ENCODE assay signal across 15 cellular contexts in the genomic region with DNA sequence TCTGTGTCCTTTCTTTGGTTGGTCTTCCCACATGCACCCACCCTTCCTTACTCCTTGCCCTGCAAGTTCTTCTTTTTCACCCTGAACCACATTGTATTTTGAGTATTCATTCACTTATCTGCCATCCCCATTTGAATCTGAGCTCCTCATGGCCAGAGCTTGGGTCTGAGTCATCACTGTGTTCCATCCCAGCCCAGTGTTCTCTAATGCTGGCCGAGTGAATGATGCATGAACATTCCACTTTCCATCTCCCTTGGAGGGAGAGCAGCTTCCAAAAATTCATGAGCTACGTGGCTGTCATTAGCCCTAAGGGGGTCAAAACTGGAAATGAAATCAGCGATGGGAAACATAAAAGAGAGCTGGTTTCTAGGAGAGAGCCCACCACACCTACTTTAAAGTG.
A peak's percentile ranks its signal among the peaks of the same experiment; 100 is the strongest.
DNase-seq lines count a peak whose midpoint lies in the region; ATAC-seq, FAIRE-seq and TF ChIP-seq lines count a peak whose summit lies in the region.
"Had no signal": no experiment of that assay in that cellular context is flagged by ENCODE, and none has a peak within 500 bp of the region (broad histone marks: within the 10 kb centered on the region; RNA-seq: fewer than 3 reads in every experiment).

No MANE protein-coding gene starts in this region.

- H3K4me1 ChIP-seq in HEK293 (ENCODE audit: control insufficient read depth, insufficient read depth, low read length): no peaks in the 10 kb centered on the region
- H3K4me1 ChIP-seq in astrocyte (ENCODE audit: insufficient read depth, low read length): no peaks in the 10 kb centered on the region
- no peaks in the 10 kb centered on the region for H3K4me1 ChIP-seq in right cardiac atrium (ENCODE audit: control insufficient read depth, insufficient read depth, low read length)
- no peaks in the 10 kb centered on the region for H3K4me1 ChIP-seq in uterus
- H3K4me1 ChIP-seq: SJCRH30 had no signal

- H3K27me3 ChIP-seq in astrocyte (ENCODE audit: insufficient read depth, low read length) (no peaks in the 10 kb centered on the region), right cardiac atrium (ENCODE audit: control insufficient read depth, insufficient read depth) (no peaks in the 10 kb centered on the region), uterus (no peaks in the 10 kb centered on the region), WERI-Rb-1 (ENCODE audit: insufficient read depth, low read depth, severe bottlenecking) (no peaks in the 10 kb centered on the region)
- H3K27me3 ChIP-seq: SJCRH30 had no signal

- H3K9me3 ChIP-seq in HEK293 (ENCODE audit: control insufficient read depth, insufficient read depth, low read depth, low read length): no peaks in the 10 kb centered on the region
- no peaks in the 10 kb centered on the region for H3K9me3 ChIP-seq in astrocyte (ENCODE audit: insufficient read depth, low read depth, low read length)
- H3K9me3 ChIP-seq in right cardiac atrium (ENCODE audit: control insufficient read depth, low read length): no peaks in the 10 kb centered on the region
- no peaks in the 10 kb centered on the region for H3K9me3 ChIP-seq in uterus
- no peaks in the 10 kb centered on the region for H3K9me3 ChIP-seq in WERI-Rb-1 (ENCODE audit: severe bottlenecking)
- H3K9me3 ChIP-seq: SJCRH30 had no signal

- H2AFZ ChIP-seq in astrocyte (ENCODE audit: low read depth, low read length): no peak overlapping the region

- peaks cover 29% of the 10 kb centered on the region for H3K27me3 Mint-ChIP-seq in astrocyte (ENCODE audit: low read depth, unreplicated experiment)

- H3K27ac ChIP-seq in HEK293 (ENCODE audit: extremely low read depth, low read depth, low read length) (no peak overlapping the region), astrocyte (ENCODE audit: low read depth, low read length) (no peak overlapping the region), right cardiac atrium (ENCODE audit: low read length) (no peak overlapping the region), uterus (no peak overlapping the region), WERI-Rb-1 (no peak overlapping the region)
- H3K27ac ChIP-seq: SJCRH30 had no signal

- no peaks in the 10 kb centered on the region for H3K79me2 ChIP-seq in astrocyte (ENCODE audit: insufficient read depth, low read length)

- no peaks in the 10 kb centered on the region for H3K4me1 Mint-ChIP-seq in astrocyte (ENCODE audit: low read depth, unreplicated experiment)

- no peak overlapping the region for H3K27ac Mint-ChIP-seq in astrocyte (ENCODE audit: unreplicated experiment)

- 65% methylated on average over 3 of the region's 3 CpGs for WGBS in right cardiac atrium

- peak; percentile 73 to 75 for ATAC-seq in right cardiac atrium
- no peak for ATAC-seq in HG03159 (IDR thresholded peaks at IDR 0.05; ENCODE audit: unreplicated experiment)

- no peak overlapping the region for H3K9ac ChIP-seq in astrocyte (ENCODE audit: low read length)

- peak; percentile 5 for FAIRE-seq in astrocyte (lab: Jason Lieb, UNC)
- FAIRE-seq: TTC549 had no signal

- CTCF ChIA-PET in AG04449 (lab: Yijun Ruan, JAX) (interaction anchor here (1.7 kb wide), 1 partner anchor 26 kb away, joined by 10 read pairs; no protein-coding TSS in a partner anchor), HEK293 (lab: Yijun Ruan, JAX) (interaction anchor here (0.7 to 1.1 kb wide), 4 partner anchors 22 to 936 kb away, joined by 3 to 4 read pairs (median 3); no protein-coding TSS in a partner anchor)

- intact Hi-C loops in right cardiac atrium (cut with DNase I) (no loop called here), uterus (cut with DNase I; ENCODE audit: low total_unique reads) (no loop called here)

- POLR2A ChIA-PET in AG04449 (lab: Yijun Ruan, JAX): interaction anchor here (0.7 to 1.2 kb wide), 3 partner anchors 25 to 44 kb away, joined by 3 to 5 read pairs (median 3); no protein-coding TSS in a partner anchor
- POLR2A ChIA-PET in HEK293 (lab: Yijun Ruan, JAX): interaction anchor here (0.6 kb wide), 1 partner anchor 54 kb away, joined by 3 read pairs; no protein-coding TSS in a partner anchor

- DNase-seq in AG04449 (ENCODE audit: low read depth, low spot score) (peak; percentile 40), astrocyte (ENCODE audit: low read depth) (peak; percentile 73), right cardiac atrium (no peak), uterus (no peak), NCI-H748 (lab: John Stamatoyannopoulos, UW; ENCODE audit: unreplicated experiment) (no peak), WERI-Rb-1 (no peak)
- DNase-seq: activated gamma-delta T cell treated with Interleukin-2 at 50 U/mL for 16 hours, AML-193, mesendoderm, NCI-H2107, occipital lobe, SJCRH30 had no signal

- no peak overlapping the region for H3K4me3 Mint-ChIP-seq in astrocyte (ENCODE audit: unreplicated experiment)

- TF ChIP-seq CTCF in AG04449 (IDR thresholded peaks at IDR 0.05; ENCODE audit: insufficient read depth, low read length, missing control alignments): no peak
- TF ChIP-seq CTCF in HEK293 (tag by site-specific recombination; IDR thresholded peaks at IDR 0.05): no peak
- no peak for TF ChIP-seq CTCF in astrocyte (IDR thresholded peaks at IDR 0.05; ENCODE audit: insufficient read depth, low read depth, low read length)
- TF ChIP-seq CTCF in uterus (IDR thresholded peaks at IDR 0.05): no peak
- no peak for TF ChIP-seq CTCF in WERI-Rb-1 (IDR thresholded peaks at IDR 0.05; ENCODE audit: low read depth, low read length)

- H3K36me3 ChIP-seq in HEK293 (ENCODE audit: control insufficient read depth in 2 of 2, insufficient read depth in 1 of 2, low read length in 2 of 2): no peaks in the 10 kb centered on the region
- no peaks in the 10 kb centered on the region for H3K36me3 ChIP-seq in astrocyte (ENCODE audit: insufficient read depth, low read length)
- no peaks in the 10 kb centered on the region for H3K36me3 ChIP-seq in uterus
- H3K36me3 ChIP-seq in WERI-Rb-1: no peaks in the 10 kb centered on the region
- H3K36me3 ChIP-seq: SJCRH30 had no signal

- H3K4me3 ChIP-seq in AG04449 (ENCODE audit: low read depth, low read length) (no peak overlapping the region), HEK293 (ENCODE audit: low read depth, low read length) (no peak overlapping the region), astrocyte (ENCODE audit: insufficient read depth, low read depth, low read length) (no peak overlapping the region), right cardiac atrium (ENCODE audit: low read length) (no peak overlapping the region), uterus (no peak overlapping the region), WERI-Rb-1 (ENCODE audit: low read depth, low read length) (no peak overlapping the region)
- H3K4me3 ChIP-seq: SJCRH30 had no signal

- H4K20me1 ChIP-seq in astrocyte (ENCODE audit: insufficient read depth, low read length): no peaks in the 10 kb centered on the region

- no peak for TF ChIP-seq POLR2A in uterus (IDR thresholded peaks at IDR 0.05)

- H3K4me2 ChIP-seq in astrocyte (ENCODE audit: low read length): no peak overlapping the region

- H3K36me3 Mint-ChIP-seq in astrocyte (ENCODE audit: low read depth, unreplicated experiment): no peaks in the 10 kb centered on the region

- H3K9me3 Mint-ChIP-seq in astrocyte (ENCODE audit: unreplicated experiment): no peaks in the 10 kb centered on the region

TF ChIP-seq in HEK293, 187 proteins besides CTCF, POLR2A, EP300 and RAD21:
- no peak for TF ChIP-seq ZNF239 (tag by site-specific recombination; IDR thresholded peaks at IDR 0.05)
- TF ChIP-seq ZBTB17 (tag by site-specific recombination; IDR thresholded peaks at IDR 0.05): peak; percentile 80
- no peak for TF ChIP-seq ZNF248 (tag by site-specific recombination; IDR thresholded peaks at IDR 0.05)

Comparison
In these comparisons a context has a peak if more than half of its experiments do, and no peak if none do; other contexts are left out.
1. DNase-seq: peak in AG04449 (single experiment) and astrocyte (single experiment); none in right cardiac atrium (0 of 3), uterus (0 of 2), NCI-H748 (single experiment) and WERI-Rb-1 (single experiment).